In the genomic region with DNA sequence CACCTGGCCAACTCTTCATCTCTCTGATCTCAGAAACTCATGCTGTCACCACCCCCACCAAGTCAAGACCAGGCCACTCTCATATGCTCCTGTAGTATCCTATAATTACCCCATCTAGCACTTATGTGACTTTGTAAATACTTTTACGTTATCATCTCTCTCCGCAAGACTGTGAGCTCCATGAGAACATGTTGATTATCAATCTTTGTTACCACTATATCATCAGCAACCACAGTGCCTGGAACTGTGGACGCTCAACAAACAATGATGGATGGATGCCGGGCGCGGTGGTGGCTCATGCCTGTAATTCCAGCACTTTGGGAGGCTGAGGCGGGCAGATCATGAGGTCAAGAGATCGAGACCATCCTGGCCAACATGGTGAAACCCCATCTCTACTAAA, we compare ENCODE assay signal across 1 cellular context.
TF ChIP-seq lines count a peak whose summit lies in the region.

No MANE protein-coding gene starts in this region.

TF ChIP-seq in K562, 482 proteins besides CTCF, POLR2A, EP300 and RAD21 (continues in another document):
- TF ChIP-seq MBD2 (IDR thresholded peaks at IDR 0.05; ENCODE audit: borderline replicate concordance, low read depth) (no peak), PKNOX1 (IDR thresholded peaks at IDR 0.05) (peak; percentile 65), ZEB2 (IDR thresholded peaks at IDR 0.05) (peak; percentile 42; the same call in 1 of the 2 replicates), NR4A1 (CRISPR knock-in tag; IDR thresholded peaks at IDR 0.05) (no peak), NR4A1 (tag; IDR thresholded peaks at IDR 0.05) (0 out of 2 replicates have a peak, but pooled peaks have one; percentile 29), HDAC3 (IDR thresholded peaks at IDR 0.05; ENCODE audit: borderline replicate concordance, partially characterized antibody) (no peak), SNAPC5 (CRISPR knock-in tag; IDR thresholded peaks at IDR 0.05) (no peak), ETS1 (conservative IDR thresholded peaks at IDR 0.05; ENCODE audit: control insufficient read depth, low read depth, low read length) (no peak), CBFA2T2 (conservative IDR thresholded peaks at IDR 0.05) (peak; percentile 69), ZNF696 (CRISPR knock-in tag; conservative IDR thresholded peaks at IDR 0.05) (no peak), ZNF764 (CRISPR knock-in tag; IDR thresholded peaks at IDR 0.05; ENCODE audit: low read depth) (no peak), TEAD4 (IDR thresholded peaks at IDR 0.05; ENCODE audit: low read length) (peak; percentile 58), TEAD4 (CRISPR knock-in tag; IDR thresholded peaks at IDR 0.05; ENCODE audit: borderline replicate concordance) (no peak), TRIM24 (IDR thresholded peaks at IDR 0.05) (peak in 1 of 2 experiments; percentile 19; a peak in 1 of 4 replicates), NBN (IDR thresholded peaks at IDR 0.05; ENCODE audit: low read depth) (no peak), FOXJ3 (CRISPR knock-in tag; IDR thresholded peaks at IDR 0.05) (no peak), CBFA2T3 (IDR thresholded peaks at IDR 0.05) (peak; percentile 82), ILF3 (IDR thresholded peaks at IDR 0.05; ENCODE audit: borderline replicate concordance) (no peak), ATF1 (CRISPR knock-in tag; IDR thresholded peaks at IDR 0.05) (no peak), ATF1 (tag; IDR thresholded peaks at IDR 0.05) (peak; percentile 33; the same call in 1 of the 2 replicates), ATF7 (IDR thresholded peaks at IDR 0.05) (peak; percentile 16; the same call in 1 of the 2 replicates), ZNF133 (CRISPR knock-in tag; IDR thresholded peaks at IDR 0.05) (no peak), BCOR (IDR thresholded peaks at IDR 0.05) (no peak; the same call in 1 of the 2 replicates), SOX6 (IDR thresholded peaks at IDR 0.05) (peak; percentile 67), TAF1 (IDR thresholded peaks at IDR 0.05; ENCODE audit: control insufficient read depth, extremely low read depth, insufficient read depth, low read length, severe bottlenecking) (no peak), GATA2 (CRISPR knock-in tag; IDR thresholded peaks at IDR 0.05) (no peak), TAL1 (IDR thresholded peaks at IDR 0.05) (peak; percentile 67), BRF2 (IDR thresholded peaks at IDR 0.05; ENCODE audit: borderline replicate concordance, insufficient read depth, insufficient read length) (no peak), TCF3 (CRISPR knock-in tag; IDR thresholded peaks at IDR 0.05) (peak; percentile 77), ZNF431 (CRISPR knock-in tag; IDR thresholded peaks at IDR 0.05) (no peak), PBX2 (CRISPR knock-in tag; IDR thresholded peaks at IDR 0.05; ENCODE audit: low read depth) (no peak), PBX2 (tag; conservative IDR thresholded peaks at IDR 0.05; ENCODE audit: low read depth) (peak; percentile 58), NCOR1 (IDR thresholded peaks at IDR 0.05) (peak; percentile 45), GTF2F1 (IDR thresholded peaks at IDR 0.05; ENCODE audit: low read depth, low read length) (no peak), ARID1B (IDR thresholded peaks at IDR 0.05) (peak; percentile 81), ZNF589 (CRISPR knock-in tag; IDR thresholded peaks at IDR 0.05; ENCODE audit: low read depth) (no peak), ZNF398 (CRISPR knock-in tag; IDR thresholded peaks at IDR 0.05) (no peak), ZBTB17 (CRISPR knock-in tag; IDR thresholded peaks at IDR 0.05) (peak; percentile 42; the same call in 1 of the 2 replicates), DPF2 (IDR thresholded peaks at IDR 0.05) (peak; percentile 65), NFYB (IDR thresholded peaks at IDR 0.05; ENCODE audit: extremely low read depth, insufficient read length) (no peak), ZNF316 (IDR thresholded peaks at IDR 0.05) (no peak), ZNF311 (CRISPR knock-in tag; IDR thresholded peaks at IDR 0.05) (no peak), CHD1 (IDR thresholded peaks at IDR 0.05; ENCODE audit: low read length) (no peak), CTBP1 (IDR thresholded peaks at IDR 0.05; ENCODE audit: borderline replicate concordance) (peak; percentile 73; the same call in 1 of the 2 replicates), ADNP (tag; IDR thresholded peaks at IDR 0.05) (peak; percentile 65; the same call in 1 of the 2 replicates), PML (IDR thresholded peaks at IDR 0.05; ENCODE audit: low read length) (no peak), SMAD4 (CRISPR knock-in tag; conservative IDR thresholded peaks at IDR 0.05) (no peak), IRF1 (CRISPR knock-in tag; IDR thresholded peaks at IDR 0.05; ENCODE audit: borderline replicate concordance) (no peak), XRCC4 (IDR thresholded peaks at IDR 0.05; ENCODE audit: extremely low read depth, insufficient read depth, insufficient read length) (no peak), CCAR2 (IDR thresholded peaks at IDR 0.05; ENCODE audit: low read depth, low read length) (no peak), SMARCA4 (IDR thresholded peaks at IDR 0.05) (peak; percentile 63; the same call in 1 of the 2 replicates), PRMT5 (CRISPR knock-in tag; IDR thresholded peaks at IDR 0.05) (no peak), HDAC1 (IDR thresholded peaks at IDR 0.05) (peak in 1 of 2 experiments; percentile 32; a peak in 1 of 4 replicates), KDM1A (IDR thresholded peaks at IDR 0.05) (peak; percentile 24 to 56; a peak in 1 of 4 replicates), NFATC3 (IDR thresholded peaks at IDR 0.05) (no peak)
- TF ChIP-seq, protein P1, sequence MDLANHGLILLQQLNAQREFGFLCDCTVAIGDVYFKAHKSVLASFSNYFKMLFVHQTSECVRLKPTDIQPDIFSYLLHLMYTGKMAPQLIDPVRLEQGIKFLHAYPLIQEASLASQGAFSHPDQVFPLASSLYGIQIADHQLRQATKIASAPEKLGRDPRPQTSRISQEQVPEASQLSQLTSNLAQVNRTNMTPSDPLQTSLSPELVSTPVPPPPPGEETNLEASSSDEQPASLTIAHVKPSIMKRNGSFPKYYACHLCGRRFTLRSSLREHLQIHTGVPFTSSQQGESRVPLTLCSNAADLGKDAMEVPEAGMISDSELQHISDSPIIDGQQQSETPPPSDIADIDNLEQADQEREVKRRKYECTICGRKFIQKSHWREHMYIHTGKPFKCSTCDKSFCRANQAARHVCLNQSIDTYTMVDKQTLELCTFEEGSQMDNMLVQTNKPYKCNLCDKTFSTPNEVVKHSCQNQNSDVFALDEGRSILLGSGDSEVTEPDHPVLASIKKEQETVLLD (IDR thresholded peaks at IDR 0.05), result 0 out of 2 replicates have a peak, but pooled peaks have one; percentile 28
- TF ChIP-seq, protein P2, sequence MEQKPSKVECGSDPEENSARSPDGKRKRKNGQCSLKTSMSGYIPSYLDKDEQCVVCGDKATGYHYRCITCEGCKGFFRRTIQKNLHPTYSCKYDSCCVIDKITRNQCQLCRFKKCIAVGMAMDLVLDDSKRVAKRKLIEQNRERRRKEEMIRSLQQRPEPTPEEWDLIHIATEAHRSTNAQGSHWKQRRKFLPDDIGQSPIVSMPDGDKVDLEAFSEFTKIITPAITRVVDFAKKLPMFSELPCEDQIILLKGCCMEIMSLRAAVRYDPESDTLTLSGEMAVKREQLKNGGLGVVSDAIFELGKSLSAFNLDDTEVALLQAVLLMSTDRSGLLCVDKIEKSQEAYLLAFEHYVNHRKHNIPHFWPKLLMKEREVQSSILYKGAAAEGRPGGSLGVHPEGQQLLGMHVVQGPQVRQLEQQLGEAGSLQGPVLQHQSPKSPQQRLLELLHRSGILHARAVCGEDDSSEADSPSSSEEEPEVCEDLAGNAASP (IDR thresholded peaks at IDR 0.05), result no peak
- TF ChIP-seq, protein P3, sequence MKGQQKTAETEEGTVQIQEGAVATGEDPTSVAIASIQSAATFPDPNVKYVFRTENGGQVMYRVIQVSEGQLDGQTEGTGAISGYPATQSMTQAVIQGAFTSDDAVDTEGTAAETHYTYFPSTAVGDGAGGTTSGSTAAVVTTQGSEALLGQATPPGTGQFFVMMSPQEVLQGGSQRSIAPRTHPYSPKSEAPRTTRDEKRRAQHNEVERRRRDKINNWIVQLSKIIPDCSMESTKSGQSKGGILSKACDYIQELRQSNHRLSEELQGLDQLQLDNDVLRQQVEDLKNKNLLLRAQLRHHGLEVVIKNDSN (CRISPR knock-in tag; IDR thresholded peaks at IDR 0.05), result no peak
- TF ChIP-seq, protein P4, sequence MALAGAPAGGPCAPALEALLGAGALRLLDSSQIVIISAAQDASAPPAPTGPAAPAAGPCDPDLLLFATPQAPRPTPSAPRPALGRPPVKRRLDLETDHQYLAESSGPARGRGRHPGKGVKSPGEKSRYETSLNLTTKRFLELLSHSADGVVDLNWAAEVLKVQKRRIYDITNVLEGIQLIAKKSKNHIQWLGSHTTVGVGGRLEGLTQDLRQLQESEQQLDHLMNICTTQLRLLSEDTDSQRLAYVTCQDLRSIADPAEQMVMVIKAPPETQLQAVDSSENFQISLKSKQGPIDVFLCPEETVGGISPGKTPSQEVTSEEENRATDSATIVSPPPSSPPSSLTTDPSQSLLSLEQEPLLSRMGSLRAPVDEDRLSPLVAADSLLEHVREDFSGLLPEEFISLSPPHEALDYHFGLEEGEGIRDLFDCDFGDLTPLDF (CRISPR knock-in tag; IDR thresholded peaks at IDR 0.05), result no peak
- TF ChIP-seq, protein P5, sequence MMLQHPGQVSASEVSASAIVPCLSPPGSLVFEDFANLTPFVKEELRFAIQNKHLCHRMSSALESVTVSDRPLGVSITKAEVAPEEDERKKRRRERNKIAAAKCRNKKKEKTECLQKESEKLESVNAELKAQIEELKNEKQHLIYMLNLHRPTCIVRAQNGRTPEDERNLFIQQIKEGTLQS (IDR thresholded peaks at IDR 0.05), result no peak
- TF ChIP-seq, protein P5 (CRISPR knock-in tag; conservative IDR thresholded peaks at IDR 0.05), result no peak
